In the genomic region with DNA sequence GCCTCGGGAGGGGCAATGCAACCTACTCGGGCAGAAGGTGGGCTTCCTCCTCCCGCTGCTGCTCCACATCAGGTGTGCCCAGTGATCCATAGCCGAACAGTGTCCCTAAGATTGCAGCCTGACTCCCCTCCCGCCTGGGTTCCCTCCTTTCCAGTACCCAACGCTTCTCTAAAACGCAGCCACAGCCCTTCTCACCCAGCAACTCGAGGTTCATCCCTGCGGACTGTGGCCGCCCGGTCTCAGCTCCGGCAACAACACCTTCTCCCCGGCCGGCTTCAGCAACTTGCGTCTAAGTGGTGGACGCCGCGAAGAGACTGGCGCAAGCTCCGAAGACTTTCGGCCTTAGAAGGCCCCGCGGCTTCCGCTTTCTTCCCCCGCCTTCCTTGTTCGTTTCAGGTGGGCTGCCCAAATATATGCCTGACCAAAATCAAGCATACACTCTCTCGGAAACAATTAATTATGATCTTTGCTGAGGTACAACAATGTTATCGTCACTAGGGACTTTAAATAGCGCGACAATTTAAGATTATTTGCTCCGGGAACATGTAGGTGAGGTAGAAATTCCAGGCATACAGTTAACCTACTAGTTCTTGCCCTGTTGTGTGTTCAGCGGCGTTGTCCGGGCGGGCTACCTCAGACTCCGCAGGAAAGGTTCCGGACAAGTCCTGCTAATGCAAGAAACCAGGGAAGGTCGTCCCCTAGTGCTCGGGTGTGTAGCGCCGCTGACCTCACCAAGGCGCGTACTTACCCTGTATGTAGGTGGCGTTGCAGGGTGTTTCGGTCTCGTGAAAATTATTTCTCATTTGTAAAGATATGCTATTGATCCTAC, we compare ENCODE assay signal across 7 cellular contexts. TPM values are rescaled to one million over a fixed set of nuclear protein-coding genes. Genes with fewer than 3 reads are reported as not detected.
DNase-seq lines count a peak whose midpoint lies in the region; ATAC-seq and TF ChIP-seq lines count a peak whose summit lies in the region.

A gene with protein sequence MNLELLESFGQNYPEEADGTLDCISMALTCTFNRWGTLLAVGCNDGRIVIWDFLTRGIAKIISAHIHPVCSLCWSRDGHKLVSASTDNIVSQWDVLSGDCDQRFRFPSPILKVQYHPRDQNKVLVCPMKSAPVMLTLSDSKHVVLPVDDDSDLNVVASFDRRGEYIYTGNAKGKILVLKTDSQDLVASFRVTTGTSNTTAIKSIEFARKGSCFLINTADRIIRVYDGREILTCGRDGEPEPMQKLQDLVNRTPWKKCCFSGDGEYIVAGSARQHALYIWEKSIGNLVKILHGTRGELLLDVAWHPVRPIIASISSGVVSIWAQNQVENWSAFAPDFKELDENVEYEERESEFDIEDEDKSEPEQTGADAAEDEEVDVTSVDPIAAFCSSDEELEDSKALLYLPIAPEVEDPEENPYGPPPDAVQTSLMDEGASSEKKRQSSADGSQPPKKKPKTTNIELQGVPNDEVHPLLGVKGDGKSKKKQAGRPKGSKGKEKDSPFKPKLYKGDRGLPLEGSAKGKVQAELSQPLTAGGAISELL (minus strand): TSS at position 319 of the 829 bp plus-strand sequence. CDS start 105 bp downstream, at position 214.

- ATAC-seq in GM18499 (IDR thresholded peaks at IDR 0.05; ENCODE audit: insufficient read depth, unreplicated experiment) (peak; percentile 88), HG02970 (IDR thresholded peaks at IDR 0.05; ENCODE audit: low FRiP score, unreplicated experiment) (peak; percentile 92)

- in situ Hi-C loops in astrocyte of the cerebellum (cut with HindIII; ENCODE audit: low sequenced_read_pairs): no loop called here

- WGBS in hepatocyte (ENCODE audit: low lambda C conversion rate, missing lambda C conversion rate): 1% methylated on average over 46 of the region's 46 CpGs

- no peaks in the 10 kb centered on the region for H3K9me3 ChIP-seq in hepatocyte (ENCODE audit: low read depth)

- H3K36me3 ChIP-seq in hepatocyte (replicated peaks; ENCODE audit: insufficient read depth, low read depth): no peaks in the 10 kb centered on the region

- H3K4me1 ChIP-seq in hepatocyte (ENCODE audit: insufficient read depth): peaks cover 15% of the 10 kb centered on the region

- TF ChIP-seq CTCF in astrocyte of the cerebellum (IDR thresholded peaks at IDR 0.05; ENCODE audit: low read depth, low read length, missing control alignments): peak; percentile 89
- peak; percentile 79 for TF ChIP-seq CTCF in hepatocyte (IDR thresholded peaks at IDR 0.05; ENCODE audit: poor library complexity)

- no peaks in the 10 kb centered on the region for H3K9me2 ChIP-seq in hepatocyte (replicated peaks; ENCODE audit: insufficient read depth)

- peak within 1 kb of the TSS; percentile 94 for H3K4me2 ChIP-seq in hepatocyte

- no peaks in the 10 kb centered on the region for H4K20me1 ChIP-seq in hepatocyte (ENCODE audit: insufficient read depth, poor library complexity, severe bottlenecking)

- peak; percentile 95 to 98 for DNase-seq in NCI-H1930 (lab: John Stamatoyannopoulos, UW)
- peak; percentile 90 for DNase-seq in T-helper 22 cell (ENCODE audit: low read depth)
- peak; percentile 97 for DNase-seq in astrocyte of the cerebellum (ENCODE audit: low read depth)
- peak; percentile 96 for DNase-seq in hepatocyte (ENCODE audit: low spot score)
- peak; percentile 98 for DNase-seq in retina

- peak within 1 kb of the TSS; percentile 87 for H3K27ac ChIP-seq in hepatocyte

- H2AFZ ChIP-seq in hepatocyte: peak within 1 kb of the TSS; percentile 80

- peaks cover 40% of the 10 kb centered on the region for H3K79me2 ChIP-seq in hepatocyte

- H3K27me3 ChIP-seq in hepatocyte: no peaks in the 10 kb centered on the region

- peak within 1 kb of the TSS; percentile 88 for H3K4me3 ChIP-seq in astrocyte of the cerebellum (ENCODE audit: low read depth, low read length)
- peak within 1 kb of the TSS; percentile 40 for H3K4me3 ChIP-seq in hepatocyte

RNA-seq across cellular contexts. Expression of the gene that starts here (rescaled TPM):
- 15.3 and 16.7 TPM in 2 replicates for total RNA-seq in hepatocyte
- polyA plus RNA-seq in hepatocyte: 9.0 and 9.2 TPM in 2 replicates

Comparison
In these comparisons a context has a peak if more than half of its experiments do, and no peak if none do; other contexts are left out.
1. Peak in every context shown above with its lines: DNase-seq, ATAC-seq, H3K4me3 ChIP-seq and H3K27ac ChIP-seq.